ENCODE assay signal across 9 cellular contexts in genomic region chr2:229408356-229408755, GRCh38.
A peak's percentile ranks its signal among the peaks of the same experiment; 100 is the strongest.
DNase-seq lines count a peak whose midpoint lies in the region; ATAC-seq and TF ChIP-seq lines count a peak whose summit lies in the region.
"Had no signal": no experiment of that assay in that cellular context is flagged by ENCODE, and none has a peak within 500 bp of the region (broad histone marks: within the 10 kb centered on the region; RNA-seq: fewer than 3 reads in every experiment).

No MANE protein-coding gene starts in this region.

- DNase-seq in Caco-2 (peak; percentile 58 to 65), NOMO-1 (lab: John Stamatoyannopoulos, UW; ENCODE audit: unreplicated experiment in 2 of 2) (peak; percentile 88 to 91), epithelial cell of prostate (ENCODE audit: low read depth, low spot score) (peak; percentile 91), osteoblast (ENCODE audit: insufficient read length, low spot score, missing footprints) (peak; percentile 23)
- DNase-seq: immature natural killer cell had no signal

- POLR2A ChIA-PET in Caco-2 (lab: Charles Lee) = no interaction called here

- H3K4me3 ChIP-seq in Caco-2 (ENCODE audit: low read depth, low read length) = no peak overlapping the region
- H3K4me3 ChIP-seq in osteoblast (ENCODE audit: insufficient read depth, low read length) = no peak overlapping the region

- H3K4me2 ChIP-seq in osteoblast (ENCODE audit: insufficient read depth, low read length) = peak overlapping the region; percentile 17

- H3K9me3 ChIP-seq in Caco-2 (0 out of 2 replicates have a peak, but pooled peaks cover 3% of the 10 kb centered on the region), osteoblast (ENCODE audit: low read depth, low read length) (no peaks in the 10 kb centered on the region)

- intact Hi-C loops in Caco-2 (cut with micrococcal nuclease; ENCODE audit: unreplicated experiment) = loop anchor here (5.0 kb wide), 1 partner anchor 136 kb away; the partner anchor contains the start of gene PID1

- no peak overlapping the region for H2AFZ ChIP-seq in osteoblast (ENCODE audit: low read length)

- H4K20me1 ChIP-seq in osteoblast (ENCODE audit: insufficient read depth, low read length) = no peaks in the 10 kb centered on the region

- H3K4me1 ChIP-seq in Caco-2 (peaks cover 8% of the 10 kb centered on the region), osteoblast (ENCODE audit: insufficient read depth, low read length) (peaks cover 8% of the 10 kb centered on the region)

- CTCF ChIA-PET in Caco-2 (lab: Charles Lee) = interaction anchor here (0.6 to 0.8 kb wide), 2 partner anchors 18 to 23 kb away, joined by 3 to 8 read pairs; no protein-coding TSS in a partner anchor

- no peaks in the 10 kb centered on the region for H3K36me3 ChIP-seq in Caco-2 (ENCODE audit: control insufficient read depth, insufficient read depth, low read length)
- H3K36me3 ChIP-seq in osteoblast (ENCODE audit: insufficient read depth, low read length) = no peaks in the 10 kb centered on the region

- H3K36me3 Mint-ChIP-seq in Caco-2 (ENCODE audit: insufficient read depth, unreplicated experiment) = no peaks in the 10 kb centered on the region
- H3K36me3 Mint-ChIP-seq: immature natural killer cell had no signal

- H3K4me3 Mint-ChIP-seq in Caco-2 (ENCODE audit: unreplicated experiment) = no peak overlapping the region
- H3K4me3 Mint-ChIP-seq: immature natural killer cell had no signal

- H3K27ac ChIP-seq in epithelial cell of prostate (peak overlapping the region; percentile 92), osteoblast (ENCODE audit: low read depth, low read length) (no peak overlapping the region)

- no peaks in the 10 kb centered on the region for H3K79me2 ChIP-seq in osteoblast (ENCODE audit: insufficient read depth, low read length)

- ATAC-seq in HG02571 (IDR thresholded peaks at IDR 0.05; ENCODE audit: unreplicated experiment) (no peak), HG03039 (IDR thresholded peaks at IDR 0.05; ENCODE audit: unreplicated experiment) (no peak), HG03159 (IDR thresholded peaks at IDR 0.05; ENCODE audit: unreplicated experiment) (no peak), GM21526 (IDR thresholded peaks at IDR 0.05; ENCODE audit: low FRiP score, unreplicated experiment) (no peak)

- TF ChIP-seq CTCF in Caco-2 (IDR thresholded peaks at IDR 0.05; ENCODE audit: insufficient read depth in 1 of 2, low read depth in 1 of 2, low read length in 1 of 2, severe bottlenecking in 1 of 2, unreplicated experiment in 1 of 2) (no peak), osteoblast (IDR thresholded peaks at IDR 0.05; ENCODE audit: extremely low read depth, low read depth, low read length) (no peak)

- no peaks in the 10 kb centered on the region for H3K27me3 Mint-ChIP-seq in Caco-2 (ENCODE audit: insufficient read depth, unreplicated experiment)

- peaks cover 21% of the 10 kb centered on the region for H3K9me3 Mint-ChIP-seq in Caco-2 (ENCODE audit: unreplicated experiment)

- peak overlapping the region; percentile 80 for H3K27ac Mint-ChIP-seq in Caco-2 (ENCODE audit: unreplicated experiment)
- H3K27ac Mint-ChIP-seq: immature natural killer cell had no signal

- BruUV-seq in Caco-2 (replicated peaks; lab: Mats Ljungman, UMichigan) = no TSS peak

- peaks cover 14% of the 10 kb centered on the region for H3K4me1 Mint-ChIP-seq in Caco-2 (ENCODE audit: low read depth, unreplicated experiment)
- H3K4me1 Mint-ChIP-seq: immature natural killer cell had no signal

- H3K27me3 ChIP-seq in Caco-2 (replicated peaks; ENCODE audit: control insufficient read depth, insufficient read depth, low read length) (no peaks in the 10 kb centered on the region), osteoblast (ENCODE audit: insufficient read depth, low read length) (no peaks in the 10 kb centered on the region)

Comparison
In these comparisons a context has a peak if more than half of its experiments do, and no peak if none do; other contexts are left out.
1. DNase-seq: peak in every context shown above with its lines; median percentile 91 in epithelial cell of prostate; 90 in NOMO-1; 62 in Caco-2; 23 in osteoblast.